Comparison of ENCODE assay signal across 17 cellular contexts in the genomic region with DNA sequence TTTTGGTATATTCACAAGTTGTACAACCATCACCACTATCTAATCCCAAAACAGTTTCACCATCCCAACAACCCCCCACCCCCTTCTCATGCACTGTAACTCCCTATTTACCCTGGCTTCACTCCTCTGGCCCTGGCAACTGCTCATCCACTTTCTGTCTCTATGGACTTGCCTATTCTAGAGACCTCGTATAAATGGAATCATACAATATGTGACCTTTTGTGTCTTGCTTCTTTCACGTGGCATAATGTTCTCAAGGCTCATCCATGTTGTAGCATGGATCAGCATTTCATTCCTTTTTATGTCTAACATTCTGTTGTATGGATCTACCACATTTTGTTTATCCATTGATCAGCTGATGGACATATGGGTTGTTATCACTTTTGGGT. TPM values are rescaled to one million over a fixed set of nuclear protein-coding genes. Genes with fewer than 3 reads are reported as not detected.
A peak's percentile ranks its signal among the peaks of the same experiment; 100 is the strongest.
DNase-seq lines count a peak whose midpoint lies in the region; ATAC-seq and TF ChIP-seq lines count a peak whose summit lies in the region.
"Had no signal": no experiment of that assay in that cellular context is flagged by ENCODE, and none has a peak within 500 bp of the region (broad histone marks: within the 10 kb centered on the region; RNA-seq: fewer than 3 reads in every experiment).

No MANE protein-coding gene starts in this region.

- TF ChIP-seq CTCF in LNCaP clone FGC (IDR thresholded peaks at IDR 0.05; ENCODE audit: control insufficient read depth, extremely low read depth, insufficient read depth) (no peak), brain (conservative IDR thresholded peaks at IDR 0.05) (no peak)

- H3K36me3 Mint-ChIP-seq in activated CD4-positive, alpha-beta memory T cell treated with anti-CD3 and anti-CD28 coated beads, Interleukin-2, amount 10 ng/mL, durations not matched to agents 7 days and 5 days (ENCODE audit: low read depth): peaks cover 6% of the 10 kb centered on the region
- H3K36me3 Mint-ChIP-seq in activated CD4-positive, alpha-beta memory T cell treated with anti-CD3 and anti-CD28 coated beads for 36 hours: no peaks in the 10 kb centered on the region
- H3K36me3 Mint-ChIP-seq in brain: no peaks in the 10 kb centered on the region

- intact Hi-C loops in activated CD4-positive, alpha-beta memory T cell treated with anti-CD3 and anti-CD28 coated beads for 36 hours (cut with micrococcal nuclease): no loop called here

- peak overlapping the region; percentile 2 for H3K27ac Mint-ChIP-seq in activated CD4-positive, alpha-beta memory T cell treated with anti-CD3 and anti-CD28 coated beads, Interleukin-2, amount 10 ng/mL, durations not matched to agents 7 days and 5 days
- no peak overlapping the region for H3K27ac Mint-ChIP-seq in activated CD4-positive, alpha-beta memory T cell treated with anti-CD3 and anti-CD28 coated beads for 36 hours
- H3K27ac Mint-ChIP-seq in brain: peak overlapping the region; percentile 49 to 82 (median 74)

- CTCF ChIA-PET in activated CD4-positive, alpha-beta memory T cell treated with anti-CD3 and anti-CD28 coated beads, Interleukin-2, amount 10 ng/mL, durations not matched to agents 7 days and 5 days (lab: Charles Lee): no interaction called here
- CTCF ChIA-PET in activated CD4-positive, alpha-beta memory T cell treated with anti-CD3 and anti-CD28 coated beads for 36 hours (lab: Charles Lee): interaction anchor here (1.5 kb wide), 1 partner anchor 46 kb away, joined by 5 read pairs; the partner anchor contains the start of gene GDPD5

- peaks cover 23% of the 10 kb centered on the region for H3K4me1 Mint-ChIP-seq in activated CD4-positive, alpha-beta memory T cell treated with anti-CD3 and anti-CD28 coated beads, Interleukin-2, amount 10 ng/mL, durations not matched to agents 7 days and 5 days
- peaks cover 15% of the 10 kb centered on the region for H3K4me1 Mint-ChIP-seq in activated CD4-positive, alpha-beta memory T cell treated with anti-CD3 and anti-CD28 coated beads for 36 hours (ENCODE audit: low read depth)
- H3K4me1 Mint-ChIP-seq in brain: peaks cover 50% of the 10 kb centered on the region

- no peak overlapping the region for H3K4me3 ChIP-seq in LNCaP clone FGC (ENCODE audit: low read depth, low read length)
- H3K4me3 ChIP-seq: SJCRH30 had no signal

- no peaks in the 10 kb centered on the region for H3K9me3 Mint-ChIP-seq in activated CD4-positive, alpha-beta memory T cell treated with anti-CD3 and anti-CD28 coated beads, Interleukin-2, amount 10 ng/mL, durations not matched to agents 7 days and 5 days
- no peaks in the 10 kb centered on the region for H3K9me3 Mint-ChIP-seq in activated CD4-positive, alpha-beta memory T cell treated with anti-CD3 and anti-CD28 coated beads for 36 hours
- no peaks in the 10 kb centered on the region for H3K9me3 Mint-ChIP-seq in brain

- no peaks in the 10 kb centered on the region for H3K27me3 Mint-ChIP-seq in activated CD4-positive, alpha-beta memory T cell treated with anti-CD3 and anti-CD28 coated beads, Interleukin-2, amount 10 ng/mL, durations not matched to agents 7 days and 5 days
- H3K27me3 Mint-ChIP-seq in activated CD4-positive, alpha-beta memory T cell treated with anti-CD3 and anti-CD28 coated beads for 36 hours: no peaks in the 10 kb centered on the region
- H3K27me3 Mint-ChIP-seq in brain: peaks cover 5% of the 10 kb centered on the region

- ATAC-seq in HG03571 (IDR thresholded peaks at IDR 0.05; ENCODE audit: unreplicated experiment) (no peak), GM21786 (IDR thresholded peaks at IDR 0.05; ENCODE audit: unreplicated experiment) (no peak)
- ATAC-seq: HCT116 had no signal

- POLR2A ChIA-PET in activated CD4-positive, alpha-beta memory T cell treated with anti-CD3 and anti-CD28 coated beads, Interleukin-2, amount 10 ng/mL, durations not matched to agents 7 days and 5 days (lab: Charles Lee): interaction anchor here (0.7 kb wide), 1 partner anchor 14 kb away, joined by 3 read pairs; no protein-coding TSS in a partner anchor
- POLR2A ChIA-PET in activated CD4-positive, alpha-beta memory T cell treated with anti-CD3 and anti-CD28 coated beads for 36 hours (lab: Charles Lee): no interaction called here

- H3K4me3 Mint-ChIP-seq in activated CD4-positive, alpha-beta memory T cell treated with anti-CD3 and anti-CD28 coated beads, Interleukin-2, amount 10 ng/mL, durations not matched to agents 7 days and 5 days: no peak overlapping the region
- H3K4me3 Mint-ChIP-seq in activated CD4-positive, alpha-beta memory T cell treated with anti-CD3 and anti-CD28 coated beads for 36 hours: no peak overlapping the region
- peak overlapping the region in 1 of 5 experiments; percentile 17 for H3K4me3 Mint-ChIP-seq in brain

- DNase-seq in activated CD4-positive, alpha-beta memory T cell treated with anti-CD3 and anti-CD28 coated beads, Interleukin-2, amount 10 ng/mL, durations not matched to agents 7 days and 5 days: no peak
- DNase-seq in activated CD4-positive, alpha-beta memory T cell treated with anti-CD3 and anti-CD28 coated beads for 36 hours: no peak
- peak; percentile 18 for DNase-seq in LNCaP clone FGC (ENCODE audit: low read depth)
- DNase-seq in NCI-H1105 treated with DMSO at 0.1 percent for 48 hours (lab: John Stamatoyannopoulos, UW): no peak
- DNase-seq: BE2C, IMR-90, NCI-H1436 treated with DMSO at 0.1 percent for 48 hours, NCI-H1930, NCI-H510A, NCI-H774, T-helper 1 cell had no signal

RNA-seq across cellular contexts. Expression of gene GDPD5, which starts 46.1 kb away (rescaled TPM):
- 100 to 1,000 TPM; 107 to 109 TPM for total RNA-seq in activated CD4-positive, alpha-beta memory T cell treated with anti-CD3 and anti-CD28 coated beads, Interleukin-2, amount 10 ng/mL, durations not matched to agents 7 days and 5 days
- total RNA-seq in activated CD4-positive, alpha-beta memory T cell treated with anti-CD3 and anti-CD28 coated beads for 36 hours: 10 to 100 TPM; 26.5 to 32.0 TPM
- polyA plus RNA-seq in brain (ENCODE audit: insufficient read depth, low read depth, low replicate concordance): 18.9 TPM

RNA-seq across cellular contexts. Expression of gene KLHL35, which starts 46.6 kb away (rescaled TPM):
- 1 to 10 TPM in 1 of 2 experiments, under 1 TPM in 1; 0.60 to 1.0 TPM for total RNA-seq in activated CD4-positive, alpha-beta memory T cell treated with anti-CD3 and anti-CD28 coated beads, Interleukin-2, amount 10 ng/mL, durations not matched to agents 7 days and 5 days
- total RNA-seq in activated CD4-positive, alpha-beta memory T cell treated with anti-CD3 and anti-CD28 coated beads for 36 hours: under 1 TPM; 0.12 to 0.51 TPM
- 12.1 TPM for polyA plus RNA-seq in brain (ENCODE audit: insufficient read depth, low read depth, low replicate concordance)
- total RNA-seq: MCF 10A, SJCRH30 had no signal
